8 cellular contexts compared by ENCODE assay signal in the genomic region with DNA sequence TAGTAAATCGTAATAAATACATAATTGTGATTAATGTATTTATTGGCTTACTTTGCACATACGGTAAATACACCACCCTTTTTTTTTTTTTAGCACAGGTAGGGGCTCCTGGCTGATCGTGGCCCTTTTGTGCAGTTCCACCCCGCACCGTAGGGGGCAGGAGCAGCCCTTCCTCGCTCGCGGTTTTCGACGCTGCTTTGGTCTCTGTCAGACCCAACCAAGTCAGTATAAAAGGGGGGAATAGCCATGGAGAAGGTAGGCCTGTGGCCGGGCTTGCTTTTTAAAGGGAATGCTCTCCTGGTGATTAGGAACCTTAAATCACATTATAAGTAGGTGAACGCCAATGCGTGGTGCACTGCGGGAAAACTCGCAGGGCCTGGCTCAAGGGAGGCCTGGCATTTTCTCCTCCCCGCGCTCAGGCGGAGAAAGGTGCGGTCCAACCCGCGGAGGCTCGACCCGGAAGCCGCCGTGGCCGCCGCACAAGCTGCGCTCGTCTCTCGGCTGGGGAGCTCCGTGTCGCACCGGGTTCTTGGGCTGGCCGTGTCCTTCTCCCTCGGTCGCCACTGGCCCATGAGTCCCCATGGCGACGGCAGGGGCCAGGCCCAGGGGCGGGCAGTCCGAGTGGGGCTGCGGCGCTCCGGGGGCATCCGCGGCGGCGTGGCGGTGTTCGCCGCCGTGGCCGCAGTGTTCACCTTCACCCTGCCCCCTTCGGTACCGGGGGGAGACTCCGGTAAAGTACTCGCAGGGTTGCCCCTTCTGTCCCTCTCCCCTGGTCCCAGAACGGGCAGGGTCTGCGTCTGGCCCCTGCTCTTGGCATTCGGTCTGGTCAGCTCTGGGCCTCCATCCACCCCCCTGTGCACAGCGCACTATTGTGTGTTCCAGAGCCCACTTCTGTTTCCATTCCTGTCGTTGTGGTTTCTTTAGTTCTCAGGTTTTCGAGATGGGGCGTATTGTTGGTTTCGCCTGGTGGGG. TPM values are rescaled to one million over a fixed set of nuclear protein-coding genes. Genes with fewer than 3 reads are reported as not detected.
A peak's percentile ranks its signal among the peaks of the same experiment; 100 is the strongest.
DNase-seq lines count a peak whose midpoint lies in the region; ATAC-seq, FAIRE-seq and TF ChIP-seq lines count a peak whose summit lies in the region.

Gene TMEM260 (plus strand): TSS at position 454 of the 972 bp plus-strand sequence. CDS start 117 bp downstream, at position 571.

- ATAC-seq in GM18868 (IDR thresholded peaks at IDR 0.05; ENCODE audit: unreplicated experiment) (peak; percentile 87), HG03108 (IDR thresholded peaks at IDR 0.05; ENCODE audit: unreplicated experiment) (peak; percentile 86)

- H3K36me3 ChIP-seq in breast epithelium: no peaks in the 10 kb centered on the region
- no peaks in the 10 kb centered on the region for H3K36me3 ChIP-seq in small intestine (ENCODE audit: control insufficient read depth in 2 of 2, insufficient read depth in 2 of 2, low read length in 2 of 2)

- H3K4me1 ChIP-seq in breast epithelium: no peaks in the 10 kb centered on the region
- H3K4me1 ChIP-seq in small intestine (ENCODE audit: control insufficient read depth in 2 of 2, insufficient read depth in 1 of 2, low read depth in 1 of 2, low read length in 1 of 2): peaks cover 12 to 14% of the 10 kb centered on the region in 2 donors

- peak within 1 kb of the TSS; percentile 93 for H3K4me3 ChIP-seq in AG04450 (ENCODE audit: low read depth, low read length)
- peak within 1 kb of the TSS; percentile 90 to 99 (median 95) for H3K4me3 ChIP-seq in breast epithelium
- H3K4me3 ChIP-seq in small intestine (ENCODE audit: low read depth in 1 of 2, low read length in 2 of 2): peak within 1 kb of the TSS; percentile 92 to 98

- no peak for FAIRE-seq in small intestine (lab: Jason Lieb, UNC)

- DNase-seq in AG04450 (ENCODE audit: low read depth, low spot score) (peak; percentile 77), NCI-H2171 treated with DMSO at 0.1 percent for 48 hours (lab: John Stamatoyannopoulos, UW) (peak; percentile 94), breast epithelium (ENCODE audit: low spot score in 2 of 2) (peak; percentile 72 to 85), iPS-NIHi11 (ENCODE audit: low spot score) (peak; percentile 91), small intestine (peak; percentile 88)

- peaks cover 2% of the 10 kb centered on the region for H3K27me3 ChIP-seq in AG04450 (ENCODE audit: control insufficient read depth, insufficient read depth, low read length)
- H3K27me3 ChIP-seq in breast epithelium: no peaks in the 10 kb centered on the region
- H3K27me3 ChIP-seq in small intestine (ENCODE audit: control insufficient read depth in 2 of 2, insufficient read depth in 2 of 2, low read length in 2 of 2): no peaks in the 10 kb centered on the region

- intact Hi-C loops in breast epithelium (cut with DNase I; ENCODE audit: low total_unique reads): no loop called here

- H3K9me3 ChIP-seq in AG04450 (ENCODE audit: control insufficient read depth, insufficient read depth, low read length) (no peaks in the 10 kb centered on the region; the same call in 1 of the 2 replicates), breast epithelium (no peaks in the 10 kb centered on the region), small intestine (ENCODE audit: control insufficient read depth, low read depth) (no peaks in the 10 kb centered on the region)

- H3K27ac ChIP-seq in AG04450 (ENCODE audit: low read depth, low read length): peak within 1 kb of the TSS; percentile 71
- peak within 1 kb of the TSS; percentile 92 for H3K27ac ChIP-seq in VCaP
- peak within 1 kb of the TSS; percentile 84 to 91 for H3K27ac ChIP-seq in breast epithelium
- H3K27ac ChIP-seq in small intestine (ENCODE audit: low read depth in 1 of 2, low read length in 1 of 2): peak within 1 kb of the TSS; percentile 76 to 87

- 0% methylated on average over 63 to 64 of the region's 64 CpGs for WGBS in small intestine, 3 donors

- peak; percentile 73 for TF ChIP-seq POLR2A in breast epithelium (IDR thresholded peaks at IDR 0.05)

- POLR2A ChIA-PET in AG04450 (lab: Yijun Ruan, JAX): interaction anchor here (0.6 to 1.0 kb wide), 3 partner anchors 18 to 811 kb away, joined by 3 to 4 read pairs (median 3); partner anchors contain the start of genes AP5M1, EXOC5 and NAA30

- TF ChIP-seq CTCF in AG04450 (IDR thresholded peaks at IDR 0.05; ENCODE audit: low read depth, low read length) (peak; percentile 91), VCaP (conservative IDR thresholded peaks at IDR 0.05) (peak; percentile 93), breast epithelium (IDR thresholded peaks at IDR 0.05) (peak; percentile 64 to 88 (median 80))

- CTCF ChIA-PET in AG04450 (lab: Charles Lee): interaction anchor here (0.7 to 3.1 kb wide), 10 partner anchors 9 to 714 kb away, joined by 3 to 32 read pairs (median 4); no protein-coding TSS in a partner anchor

RNA-seq across cellular contexts. Expression of gene TMEM260, which starts in this region (rescaled TPM):
- 13.8 and 18.8 TPM in 2 replicates for polyA plus RNA-seq in AG04450 (2011; rRNA removed)
- polyA minus RNA-seq in AG04450 (2011; rRNA and poly(A)+ RNA removed): 25.2 and 29.5 TPM in 2 replicates
- total RNA-seq in breast epithelium: 10 to 100 TPM; 21.3 to 41.9 (median 26.9) TPM
- polyA plus RNA-seq in small intestine: 10 to 100 TPM in 1 of 3 donors, 1 to 10 TPM in 2; 7.6 to 10.3 (median 7.7) TPM

Comparison
In these comparisons a context has a peak if more than half of its experiments do, and no peak if none do; other contexts are left out.
1. Peak in every context shown above with its lines: DNase-seq, ATAC-seq, H3K4me3 ChIP-seq and H3K27ac ChIP-seq.